Comparison of ENCODE assay signal across 12 cellular contexts in the genomic region with DNA sequence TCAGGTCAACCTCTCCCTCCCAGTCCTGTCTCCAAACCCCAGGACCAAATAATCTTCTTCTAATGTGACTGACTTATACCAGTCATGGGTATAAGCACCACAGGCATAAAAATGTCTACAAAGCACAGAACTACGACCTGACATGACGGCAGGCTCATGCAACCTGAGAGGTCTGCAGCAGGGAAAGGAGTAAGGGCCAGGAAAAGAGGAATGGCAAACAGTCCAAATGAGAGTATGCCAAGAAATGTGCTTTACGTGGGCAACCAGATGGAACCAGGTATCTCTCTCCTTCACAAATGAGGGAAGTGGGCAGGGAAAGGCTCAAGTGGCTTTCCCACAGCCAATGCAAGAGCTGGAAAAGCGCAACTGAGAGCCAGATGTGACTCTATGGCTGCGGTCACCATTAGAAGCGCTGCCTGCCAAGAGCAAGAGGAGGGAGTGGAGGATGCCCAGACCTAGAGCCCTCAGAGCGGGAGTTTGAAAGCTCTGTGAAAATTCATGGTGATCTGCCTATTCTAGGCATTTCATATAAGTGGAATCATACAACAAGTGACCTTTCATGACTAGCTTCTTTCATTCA.
DNase-seq lines count a peak whose midpoint lies in the region; ATAC-seq and TF ChIP-seq lines count a peak whose summit lies in the region.
"Had no signal": no experiment of that assay in that cellular context is flagged by ENCODE, and none has a peak within 500 bp of the region (broad histone marks: within the 10 kb centered on the region; RNA-seq: fewer than 3 reads in every experiment).

No MANE protein-coding gene starts in this region.

- H4K20me1 ChIP-seq in BLaER1, result peaks cover 52% of the 10 kb centered on the region

- H3K27me3 ChIP-seq in BLaER1, result no peaks in the 10 kb centered on the region
- H3K27me3 ChIP-seq in HL-60 (ENCODE audit: insufficient read depth, poor library complexity, severe bottlenecking), result no peaks in the 10 kb centered on the region
- no peaks in the 10 kb centered on the region for H3K27me3 ChIP-seq in adipocyte (replicated peaks; ENCODE audit: control insufficient read depth, insufficient read depth, low read length)
- no peaks in the 10 kb centered on the region for H3K27me3 ChIP-seq in neutrophil

- TF ChIP-seq CTCF in HL-60 (IDR thresholded peaks at IDR 0.05; ENCODE audit: insufficient read depth, low read length) (no peak), neutrophil (IDR thresholded peaks at IDR 0.05) (no peak)

- H3K9me3 ChIP-seq in BLaER1 (no peaks in the 10 kb centered on the region), adipocyte (ENCODE audit: control insufficient read depth, low read length) (no peaks in the 10 kb centered on the region), neutrophil (no peaks in the 10 kb centered on the region)
- H3K9me3 ChIP-seq: thoracic aorta had no signal

- H3K27ac ChIP-seq in BLaER1, result no peak overlapping the region
- peak overlapping the region; percentile 75 for H3K27ac ChIP-seq in HL-60 (replicated peaks)
- peak overlapping the region; percentile 96 for H3K27ac ChIP-seq in neutrophil
- H3K27ac ChIP-seq: thoracic aorta had no signal

- H3K36me3 ChIP-seq in BLaER1 (peaks cover 36% of the 10 kb centered on the region), adipocyte (ENCODE audit: control insufficient read depth, insufficient read depth, low read length, severe bottlenecking) (peaks cover 15% of the 10 kb centered on the region), neutrophil (peaks cover 5% of the 10 kb centered on the region)

- H3K4me3 ChIP-seq in BLaER1 (no peak overlapping the region), HL-60 (replicated peaks; ENCODE audit: insufficient read depth, low read length) (no peak overlapping the region), adipocyte (ENCODE audit: low read length) (no peak overlapping the region), neutrophil (ENCODE audit: low read depth in 1 of 2, low read length in 1 of 2) (peak overlapping the region; percentile 92 to 94)
- H3K4me3 ChIP-seq: thoracic aorta had no signal

- DNase-seq in HL-60 (ENCODE audit: low read depth in 1 of 2, low spot score in 1 of 2) (no peak), adipocyte (ENCODE audit: low read depth) (no peak), HCEC 1CT (no peak), COLO829 (ENCODE audit: low spot score) (no peak)
- DNase-seq: activated CD4-positive, CD25-positive, alpha-beta regulatory T cell; aorta; NCI-H446 had no signal

- H3K9ac ChIP-seq in BLaER1 (no peak overlapping the region), adipocyte (ENCODE audit: low read length) (peak overlapping the region; percentile 84)

- H3K4me1 ChIP-seq in BLaER1 (peaks cover 68% of the 10 kb centered on the region), adipocyte (ENCODE audit: control insufficient read depth, insufficient read depth, low read length) (peaks cover 87% of the 10 kb centered on the region), neutrophil (ENCODE audit: control insufficient read depth in 1 of 2, insufficient read depth in 1 of 2, low read depth in 1 of 2, low read length in 1 of 2) (peaks cover 100% of the 10 kb centered on the region in 2 experiments)

- H3K4me2 ChIP-seq in BLaER1, result peak overlapping the region; percentile 1; the same call in 1 of the 2 replicates

- ATAC-seq in GM21529 (IDR thresholded peaks at IDR 0.05; ENCODE audit: unreplicated experiment), result no peak
- no peak for ATAC-seq in HG03571 (IDR thresholded peaks at IDR 0.05; ENCODE audit: unreplicated experiment)

Comparison
In these comparisons a context has a peak if more than half of its experiments do, and no peak if none do; other contexts are left out.
1. H3K4me3 ChIP-seq: peak in neutrophil (2 of 2); none in BLaER1 (single experiment), HL-60 (single experiment) and adipocyte (single experiment).